In the genomic region with DNA sequence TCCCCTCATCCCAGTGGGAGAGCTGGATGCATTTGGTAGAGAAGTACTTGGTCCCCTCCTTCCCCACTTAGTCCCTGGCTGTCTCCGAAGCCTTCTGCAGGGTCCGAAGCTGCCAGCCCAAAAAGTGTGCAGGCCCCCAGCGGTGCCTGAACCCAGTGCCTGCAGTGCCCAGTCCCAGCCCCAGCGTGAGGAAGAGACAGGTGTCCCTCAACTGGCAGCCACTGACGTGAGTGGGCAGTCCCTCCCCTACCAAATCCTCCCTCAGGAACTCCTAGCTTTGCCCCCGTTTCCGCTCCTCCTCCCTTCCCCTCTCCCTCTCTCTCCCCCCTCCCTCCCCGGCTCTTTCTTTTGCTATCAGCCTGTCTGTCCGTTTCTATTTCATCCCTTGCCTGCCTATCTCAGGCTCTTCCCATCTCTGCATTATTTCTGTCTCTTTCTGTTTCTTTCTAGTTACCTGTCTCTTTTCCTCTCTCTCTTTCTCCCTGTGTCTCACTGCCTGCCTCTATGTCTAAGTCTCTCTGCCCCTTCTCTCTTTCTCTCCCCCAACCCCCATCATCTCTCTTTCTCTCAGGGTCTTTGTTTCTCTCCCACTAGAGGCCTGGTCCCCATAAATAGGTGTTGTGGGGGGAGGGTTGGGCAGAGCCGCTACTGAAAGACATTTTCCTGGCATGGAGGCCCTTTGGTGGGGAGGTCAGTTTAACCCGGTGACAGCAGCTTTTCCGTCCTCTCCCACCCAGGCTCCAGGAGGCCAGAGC, we compare ENCODE assay signal across 1 cellular context.
TF ChIP-seq lines count a peak whose summit lies in the region.

No MANE protein-coding gene starts in this region.

TF ChIP-seq in SK-N-SH, 30 proteins besides CTCF, POLR2A, EP300 and RAD21 (continued from another document):
- TF ChIP-seq FOXJ3 (CRISPR knock-in tag; IDR thresholded peaks at IDR 0.05) (no peak), RFX5 (IDR thresholded peaks at IDR 0.05; ENCODE audit: low read length) (no peak), ELF1 (IDR thresholded peaks at IDR 0.05) (no peak), FOXM1 (IDR thresholded peaks at IDR 0.05; ENCODE audit: low read depth) (no peak), GABPA (IDR thresholded peaks at IDR 0.05; ENCODE audit: low read depth) (no peak), USF1 (IDR thresholded peaks at IDR 0.05; ENCODE audit: borderline replicate concordance, low read depth) (no peak), SMC3 (IDR thresholded peaks at IDR 0.05; ENCODE audit: low read depth, low read length) (no peak)
TF ChIP-seq in SK-N-SH: peak in this region for 0.
